Comparison of ENCODE assay signal across 31 cellular contexts in genomic region chrX:12309040-12309732, GRCh38.
DNase-seq lines count a peak whose midpoint lies in the region; ATAC-seq, FAIRE-seq and TF ChIP-seq lines count a peak whose summit lies in the region.
"Had no signal": no experiment of that assay in that cellular context is flagged by ENCODE, and none has a peak within 500 bp of the region (broad histone marks: within the 10 kb centered on the region; RNA-seq: fewer than 3 reads in every experiment).

No MANE protein-coding gene starts in this region.

- POLR2A ChIA-PET in A549 (lab: Yijun Ruan, JAX): interaction anchor here (0.7 kb wide), 1 partner anchor 97 kb away, joined by 3 read pairs; no protein-coding TSS in a partner anchor

- H3K27ac Mint-ChIP-seq in activated naive CD4-positive, alpha-beta T cell treated with anti-CD3 and anti-CD28 coated beads, Interleukin-2, amount 50 U/mL, for 72 hours: no peak overlapping the region
- H3K27ac Mint-ChIP-seq: activated CD8-positive, alpha-beta T cell treated with anti-CD3 and anti-CD28 coated beads, Interleukin-2, amount 10 ng/mL, durations not matched to agents 7 days and 5 days; naive thymus-derived CD4-positive, alpha-beta T cell had no signal

- no peak; a peak in 1 of 5 replicates for TF ChIP-seq EP300 in A549 (IDR thresholded peaks at IDR 0.05)

- TF ChIP-seq RAD21 in A549 (conservative IDR thresholded peaks at IDR 0.05 in 1 of 2, IDR thresholded peaks at IDR 0.05 in 1 of 2): no peak; a peak in 1 of 5 replicates

- intact Hi-C loops in aorta (cut with DNase I): no loop called here

- WGBS in A549 (ENCODE audit: missing lambda C conversion rate): 2% methylated on average over 5 of the region's 5 CpGs
- WGBS in aorta, 2 donors: 47 to 65% methylated on average over 5 of the region's 5 CpGs

- peaks cover 0 to 5% of the 10 kb centered on the region in 2 donors for H3K9me3 Mint-ChIP-seq in activated naive CD4-positive, alpha-beta T cell treated with anti-CD3 and anti-CD28 coated beads, Interleukin-2, amount 50 U/mL, for 72 hours

- H3K9me3 ChIP-seq in A549 (no peaks in the 10 kb centered on the region), HUES6 (ENCODE audit: control insufficient read depth, insufficient read depth, low read depth, low read length) (no peaks in the 10 kb centered on the region; the same call in 1 of the 2 replicates), aorta (ENCODE audit: control insufficient read depth, low read length) (no peaks in the 10 kb centered on the region)
- H3K9me3 ChIP-seq: colonic mucosa, esophagus muscularis mucosa, left lung, upper lobe of left lung had no signal

- H3K4me2 ChIP-seq in A549: peak overlapping the region; percentile 86
- H3K4me2 ChIP-seq: hepatocyte, PC-9 had no signal

- 0 out of 3 replicates have a peak overlapping the region, but pooled peaks have one; percentile 27 for H3K4me3 ChIP-seq in A549
- H3K4me3 ChIP-seq in HUES6 (ENCODE audit: low read depth, low read length): peak overlapping the region; percentile 46
- H3K4me3 ChIP-seq in epithelial cell of esophagus (ENCODE audit: low read length): no peak overlapping the region
- no peak overlapping the region for H3K4me3 ChIP-seq in aorta (ENCODE audit: low read length in 2 of 2)
- H3K4me3 ChIP-seq: colonic mucosa, esophagus muscularis mucosa, GM23248, hepatocyte, K562, left lung, PC-9, upper lobe of left lung had no signal

- TF ChIP-seq CTCF in A549 (IDR thresholded peaks at IDR 0.05): no peak
- no peak for TF ChIP-seq CTCF in epithelial cell of esophagus (IDR thresholded peaks at IDR 0.05; ENCODE audit: insufficient read depth, low read depth, low read length, missing control alignments)

- H3K27me3 ChIP-seq in HUES6 (ENCODE audit: control insufficient read depth, insufficient read depth, low read length): no peaks in the 10 kb centered on the region
- no peaks in the 10 kb centered on the region for H3K27me3 ChIP-seq in aorta (ENCODE audit: control insufficient read depth in 1 of 2, insufficient read depth in 2 of 2, low read length in 1 of 2)
- H3K27me3 ChIP-seq: colonic mucosa, esophagus muscularis mucosa, hepatocyte, left lung, upper lobe of left lung had no signal

- DNase-seq in A549 (ENCODE audit: low read depth in 1 of 2, low spot score in 1 of 2) (peak in 1 of 2 experiments; percentile 72), NCI-H345 (lab: John Stamatoyannopoulos, UW) (peak; percentile 71), epithelial cell of esophagus (ENCODE audit: low read depth) (peak; percentile 19), aorta (no peak)
- DNase-seq in activated effector memory CD4-positive, alpha-beta T cell treated with Interleukin-2 at 50 U/mL for 16 hours: no peak
- no peak for DNase-seq in activated naive CD4-positive, alpha-beta T cell treated with anti-CD3 and anti-CD28 coated beads, Interleukin-2, amount 50 U/mL, for 72 hours (ENCODE audit: low spot score in 2 of 2)
- DNase-seq: ACHN; activated CD4-positive, CD25-positive, alpha-beta regulatory T cell; activated CD8-positive, alpha-beta T cell treated with anti-CD3 and anti-CD28 coated beads, Interleukin-2, amount 10 ng/mL, durations not matched to agents 7 days and 5 days; activated gamma-delta T cell treated with Interleukin-2 at 50 U/mL for 16 hours; Calu3; colonic mucosa; effector memory CD4-positive, alpha-beta T cell; foreskin melanocyte; GM23248; left lung; naive thymus-derived CD4-positive, alpha-beta T cell; NCI-H187; NCI-H2227 treated with DMSO at 0.1 percent for 48 hours; SHP77; small intestine; stimulated activated CD4-positive, alpha-beta T cell treated with anti-CD3 and anti-CD28 coated beads, Interleukin-1b, Interleukin-23, amount 100 ng/mL, for 48 hours; SW 1271; T1000; upper lobe of left lung had no signal

- peak overlapping the region; percentile 63 for H3K9ac ChIP-seq in HUES6 (ENCODE audit: low read length)
- H3K9ac ChIP-seq: GM23248 had no signal

- H3K27ac ChIP-seq in A549 (peak overlapping the region; percentile 80 to 81), HUES6 (ENCODE audit: low read depth, low read length) (peak overlapping the region; percentile 84), aorta (ENCODE audit: low read depth in 1 of 2, low read length in 2 of 2) (no peak overlapping the region)
- H3K27ac ChIP-seq: colonic mucosa, esophagus muscularis mucosa, GM23248, hepatocyte, left lung, PC-9, upper lobe of left lung had no signal

- no peak for TF ChIP-seq POLR2A in A549 (IDR thresholded peaks at IDR 0.05; ENCODE audit: low read length)

- H3K4me1 ChIP-seq in A549 (peaks cover 40% of the 10 kb centered on the region), HUES6 (ENCODE audit: control insufficient read depth, insufficient read depth, low read length) (peaks cover 34% of the 10 kb centered on the region), aorta (ENCODE audit: control insufficient read depth in 1 of 2, insufficient read depth in 2 of 2, low read length in 2 of 2) (no peaks in the 10 kb centered on the region)
- H3K4me1 ChIP-seq: colonic mucosa, esophagus muscularis mucosa, left lung, upper lobe of left lung had no signal

- ATAC-seq in A549 (peak; percentile 83 to 84), HG03460 (IDR thresholded peaks at IDR 0.05; ENCODE audit: unreplicated experiment) (no peak), aorta (ENCODE audit: low FRiP score) (no peak)
- no peak for ATAC-seq in activated naive CD4-positive, alpha-beta T cell treated with anti-CD3 and anti-CD28 coated beads, Interleukin-2, amount 50 U/mL, for 72 hours
- ATAC-seq: activated CD8-positive, alpha-beta T cell treated with anti-CD3 and anti-CD28 coated beads, Interleukin-2, amount 10 ng/mL, durations not matched to agents 7 days and 5 days; K562; left lung; naive thymus-derived CD4-positive, alpha-beta T cell had no signal

- CTCF ChIA-PET in A549 (lab: Yijun Ruan, JAX): interaction anchor here (0.6 to 0.9 kb wide), 2 partner anchors 36 to 136 kb away, joined by 3 to 6 read pairs; no protein-coding TSS in a partner anchor

- FAIRE-seq in A549 (lab: Jason Lieb, UNC): peak; percentile 92
- FAIRE-seq: K562, small intestine had no signal

- peaks cover 0 to 7% of the 10 kb centered on the region in 2 donors for H3K36me3 Mint-ChIP-seq in activated naive CD4-positive, alpha-beta T cell treated with anti-CD3 and anti-CD28 coated beads, Interleukin-2, amount 50 U/mL, for 72 hours
- H3K36me3 Mint-ChIP-seq: naive thymus-derived CD4-positive, alpha-beta T cell had no signal

- H3K36me3 ChIP-seq in HUES6 (ENCODE audit: control insufficient read depth, insufficient read depth, low read length) (no peaks in the 10 kb centered on the region), aorta (ENCODE audit: control insufficient read depth in 1 of 2, insufficient read depth in 2 of 2, low read length in 1 of 2) (no peaks in the 10 kb centered on the region)
- H3K36me3 ChIP-seq: colonic mucosa, esophagus muscularis mucosa, left lung, upper lobe of left lung had no signal

TF ChIP-seq in A549, 52 proteins besides CTCF, POLR2A, EP300 and RAD21:
- TF ChIP-seq MYC (IDR thresholded peaks at IDR 0.05; ENCODE audit: borderline replicate concordance, low read length): no peak
- peak in 1 of 2 experiments; percentile 48; a peak in 1 of 4 replicates for TF ChIP-seq CEBPB (IDR thresholded peaks at IDR 0.05)
- no peak for TF ChIP-seq POLR2AphosphoS2 (conservative IDR thresholded peaks at IDR 0.05; ENCODE audit: low read length)
- no peak for TF ChIP-seq RNF2 (IDR thresholded peaks at IDR 0.05; ENCODE audit: borderline replicate concordance, low read depth)
- no peak for TF ChIP-seq FOXS1 (CRISPR knock-in tag; IDR thresholded peaks at IDR 0.05)
- no peak for TF ChIP-seq CHD2 (IDR thresholded peaks at IDR 0.05; ENCODE audit: low read length, partially characterized antibody)
- TF ChIP-seq ATOH8 (CRISPR knock-in tag; IDR thresholded peaks at IDR 0.05; ENCODE audit: low read depth): no peak
- TF ChIP-seq CBX8 (IDR thresholded peaks at IDR 0.05): no peak
- TF ChIP-seq JUNB (IDR thresholded peaks at IDR 0.05): peak; percentile 55; the same call in 1 of the 2 replicates
- peak; percentile 51; the same call in 1 of the 2 replicates for TF ChIP-seq GATA3 (IDR thresholded peaks at IDR 0.05; ENCODE audit: borderline replicate concordance)
- peak; percentile 32 to 50; a peak in 1 of 5 replicates for TF ChIP-seq JUN (IDR thresholded peaks at IDR 0.05)
- TF ChIP-seq, protein P1, sequence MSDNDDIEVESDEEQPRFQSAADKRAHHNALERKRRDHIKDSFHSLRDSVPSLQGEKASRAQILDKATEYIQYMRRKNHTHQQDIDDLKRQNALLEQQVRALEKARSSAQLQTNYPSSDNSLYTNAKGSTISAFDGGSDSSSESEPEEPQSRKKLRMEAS (IDR thresholded peaks at IDR 0.05): peak; percentile 24; the same call in 1 of the 2 replicates
- no peak for TF ChIP-seq FOSL2 (IDR thresholded peaks at IDR 0.05)
- peak; percentile 11; the same call in 1 of the 2 replicates for TF ChIP-seq FOSL2 (CRISPR knock-in tag; IDR thresholded peaks at IDR 0.05)
- no peak for TF ChIP-seq HES2 (IDR thresholded peaks at IDR 0.05)
- TF ChIP-seq HDAC2 (IDR thresholded peaks at IDR 0.05): no peak
- no peak for TF ChIP-seq CHD4 (IDR thresholded peaks at IDR 0.05; ENCODE audit: borderline replicate concordance)

Comparison
In these comparisons a context has a peak if more than half of its experiments do, and no peak if none do; other contexts are left out.
1. ATAC-seq: peak in A549 (2 of 2); none in HG03460 (single experiment), aorta (single experiment) and activated naive CD4-positive, alpha-beta T cell treated with anti-CD3 and anti-CD28 coated beads, Interleukin-2, amount 50 U/mL, for 72 hours (0 of 2).
2. DNase-seq: peak in NCI-H345 (single experiment) and epithelial cell of esophagus (single experiment); none in activated effector memory CD4-positive, alpha-beta T cell treated with Interleukin-2 at 50 U/mL for 16 hours (single experiment), aorta (0 of 2) and activated naive CD4-positive, alpha-beta T cell treated with anti-CD3 and anti-CD28 coated beads, Interleukin-2, amount 50 U/mL, for 72 hours (0 of 2).
3. H3K27ac ChIP-seq: peak in A549 (2 of 2) and HUES6 (single experiment); none in aorta (0 of 2).
4. H3K4me3 ChIP-seq: peak in A549 (single experiment) and HUES6 (single experiment); none in epithelial cell of esophagus (single experiment) and aorta (0 of 2).